12 cellular contexts compared by ENCODE assay signal in genomic region chr2:120783371-120783791, GRCh38. TPM values are rescaled to one million over a fixed set of nuclear protein-coding genes. Genes with fewer than 3 reads are reported as not detected.
DNase-seq lines count a peak whose midpoint lies in the region; ATAC-seq and TF ChIP-seq lines count a peak whose summit lies in the region.
"Had no signal": no experiment of that assay in that cellular context is flagged by ENCODE, and none has a peak within 500 bp of the region (broad histone marks: within the 10 kb centered on the region; RNA-seq: fewer than 3 reads in every experiment).

No MANE protein-coding gene starts in this region.

- H3K36me3 Mint-ChIP-seq in activated naive CD4-positive, alpha-beta T cell treated with anti-CD3 and anti-CD28 coated beads, Interleukin-2, amount 50 U/mL, for 72 hours: no peaks in the 10 kb centered on the region
- no peaks in the 10 kb centered on the region for H3K36me3 Mint-ChIP-seq in activated naive CD4-positive, alpha-beta T cell treated with anti-CD3 and anti-CD28 coated beads, Interleukin-2, amount 10 ng/mL, durations not matched to agents 7 days and 5 days
- peaks cover 4% of the 10 kb centered on the region for H3K36me3 Mint-ChIP-seq in type B pancreatic cell
- H3K36me3 Mint-ChIP-seq: naive B cell had no signal

- H3K9me3 ChIP-seq in PC-3 (ENCODE audit: low read length): no peaks in the 10 kb centered on the region

- no peak for DNase-seq in activated naive CD4-positive, alpha-beta T cell treated with anti-CD3 and anti-CD28 coated beads, Interleukin-2, amount 50 U/mL, for 72 hours (ENCODE audit: low spot score in 2 of 2)
- DNase-seq in activated naive CD4-positive, alpha-beta T cell treated with anti-CD3 and anti-CD28 coated beads, Interleukin-2, amount 10 ng/mL, durations not matched to agents 7 days and 5 days: no peak
- no peak for DNase-seq in PC-3
- DNase-seq in foreskin keratinocyte: peak in 1 of 2 donors; percentile 4
- DNase-seq in type B pancreatic cell (ENCODE audit: extremely low spot score, unreplicated experiment): no peak
- DNase-seq in putamen (ENCODE audit: low spot score): no peak
- DNase-seq: activated T-cell treated with anti-CD3 and anti-CD28 coated beads, Interleukin-2, amount 50 U/mL, for 48 hours; naive B cell; NCI-H526 had no signal

- no peaks in the 10 kb centered on the region for H3K9me2 ChIP-seq in PC-3 (replicated peaks; ENCODE audit: low read length)

- H3K27ac Mint-ChIP-seq in activated naive CD4-positive, alpha-beta T cell treated with anti-CD3 and anti-CD28 coated beads, Interleukin-2, amount 50 U/mL, for 72 hours: no peak overlapping the region
- no peak overlapping the region for H3K27ac Mint-ChIP-seq in activated naive CD4-positive, alpha-beta T cell treated with anti-CD3 and anti-CD28 coated beads, Interleukin-2, amount 10 ng/mL, durations not matched to agents 7 days and 5 days
- H3K27ac Mint-ChIP-seq in type B pancreatic cell: peak overlapping the region; percentile 20
- H3K27ac Mint-ChIP-seq: naive B cell had no signal

- H4K20me1 ChIP-seq in PC-3 (ENCODE audit: low read length): no peaks in the 10 kb centered on the region

- no peak overlapping the region for H3K4me3 ChIP-seq in PC-3 (ENCODE audit: low read length)
- H3K4me3 ChIP-seq: GM12878 had no signal

- POLR2A ChIA-PET in PC-3 (lab: Charles Lee; ENCODE audit: unreplicated experiment): no interaction called here

- H3K27me3 ChIP-seq in PC-3 (ENCODE audit: low read length) (no peaks in the 10 kb centered on the region), foreskin keratinocyte (peaks cover 36% of the 10 kb centered on the region)

- no peaks in the 10 kb centered on the region for H3K79me2 ChIP-seq in PC-3 (ENCODE audit: low read length)

- H3K27me3 Mint-ChIP-seq in activated naive CD4-positive, alpha-beta T cell treated with anti-CD3 and anti-CD28 coated beads, Interleukin-2, amount 10 ng/mL, durations not matched to agents 7 days and 5 days: peaks cover 10% of the 10 kb centered on the region
- peaks cover 6% of the 10 kb centered on the region for H3K27me3 Mint-ChIP-seq in type B pancreatic cell

- peaks cover 8% of the 10 kb centered on the region for H3K4me1 Mint-ChIP-seq in activated naive CD4-positive, alpha-beta T cell treated with anti-CD3 and anti-CD28 coated beads, Interleukin-2, amount 10 ng/mL, durations not matched to agents 7 days and 5 days
- peaks cover 44% of the 10 kb centered on the region for H3K4me1 Mint-ChIP-seq in type B pancreatic cell (ENCODE audit: unreplicated experiment)
- H3K4me1 Mint-ChIP-seq: naive B cell had no signal

- no peak overlapping the region for H3K4me2 ChIP-seq in PC-3 (ENCODE audit: low read length)

- H3K36me3 ChIP-seq in PC-3 (ENCODE audit: low read depth, low read length): no peaks in the 10 kb centered on the region

- H2AFZ ChIP-seq in PC-3 (ENCODE audit: low read length): no peak overlapping the region

- ATAC-seq in activated naive CD4-positive, alpha-beta T cell treated with anti-CD3 and anti-CD28 coated beads, Interleukin-2, amount 50 U/mL, for 72 hours: peak; percentile 26 to 52
- ATAC-seq in PC-3: peak; percentile 53
- ATAC-seq in foreskin keratinocyte: peak; percentile 3
- no peak for ATAC-seq in activated CD4-positive, CD25-positive, alpha-beta regulatory T cell treated with anti-CD3 and anti-CD28 coated beads, Interleukin-2, amount 50 U/mL, for 24 hours
- ATAC-seq in GM19452 (IDR thresholded peaks at IDR 0.05; ENCODE audit: unreplicated experiment): no peak
- ATAC-seq: GM12878 had no signal

- H3K9me3 Mint-ChIP-seq in activated naive CD4-positive, alpha-beta T cell treated with anti-CD3 and anti-CD28 coated beads, Interleukin-2, amount 50 U/mL, for 72 hours: no peaks in the 10 kb centered on the region
- no peaks in the 10 kb centered on the region for H3K9me3 Mint-ChIP-seq in activated naive CD4-positive, alpha-beta T cell treated with anti-CD3 and anti-CD28 coated beads, Interleukin-2, amount 10 ng/mL, durations not matched to agents 7 days and 5 days
- H3K9me3 Mint-ChIP-seq in type B pancreatic cell: no peaks in the 10 kb centered on the region

- no TSS peak for BruUV-seq in PC-3 (replicated peaks; lab: Mats Ljungman, UMichigan)

- intact Hi-C loops in PC-3 (cut with micrococcal nuclease): loop anchor here (5.0 kb wide), 1 partner anchor 46 kb away; the partner anchor contains the start of gene GLI2

- CTCF ChIA-PET in activated naive CD4-positive, alpha-beta T cell treated with anti-CD3 and anti-CD28 coated beads, Interleukin-2, amount 10 ng/mL, durations not matched to agents 7 days and 5 days (lab: Charles Lee): no interaction called here
- CTCF ChIA-PET in PC-3 (lab: Charles Lee): no interaction called here

- no peak overlapping the region for H3K9ac ChIP-seq in PC-3 (ENCODE audit: low read length)

- H3K4me1 ChIP-seq in PC-3 (ENCODE audit: insufficient read depth, low read length): peaks cover 10% of the 10 kb centered on the region
- no peaks in the 10 kb centered on the region for H3K4me1 ChIP-seq in foreskin keratinocyte

- no peak for TF ChIP-seq CTCF in PC-3 (conservative IDR thresholded peaks at IDR 0.05; ENCODE audit: low read depth, low read length)
- TF ChIP-seq CTCF in foreskin keratinocyte (conservative IDR thresholded peaks at IDR 0.05): no peak
- no peak for TF ChIP-seq CTCF in type B pancreatic cell (conservative IDR thresholded peaks at IDR 0.05)

- no peaks in the 10 kb centered on the region for H3F3A ChIP-seq in PC-3 (ENCODE audit: low read length, unreplicated experiment)

- H3K4me3 Mint-ChIP-seq in activated naive CD4-positive, alpha-beta T cell treated with anti-CD3 and anti-CD28 coated beads, Interleukin-2, amount 10 ng/mL, durations not matched to agents 7 days and 5 days: no peak overlapping the region
- peak overlapping the region; percentile 5 for H3K4me3 Mint-ChIP-seq in type B pancreatic cell
- H3K4me3 Mint-ChIP-seq: naive B cell had no signal

- no peak overlapping the region for H3K27ac ChIP-seq in PC-3 (ENCODE audit: low read length)
- H3K27ac ChIP-seq in foreskin keratinocyte: no peak overlapping the region

RNA-seq across cellular contexts. Expression of gene GLI2, which starts 47.7 kb away (rescaled TPM):
- total RNA-seq in activated naive CD4-positive, alpha-beta T cell treated with anti-CD3 and anti-CD28 coated beads, Interleukin-2, amount 50 U/mL, for 72 hours: not detected
- total RNA-seq in PC-3 (2014; rRNA removed) (4.0 and 30.3 TPM in 2 replicates), foreskin keratinocyte (0.44 TPM in 1 of 2 replicates, not detected in the other), type B pancreatic cell (ENCODE audit: low replicate concordance) (10.5 and 28.6 TPM in 2 replicates)
- 0.18 TPM in 1 of 2 replicates, not detected in the other for polyA plus RNA-seq in foreskin keratinocyte
- total RNA-seq: GM12878 had no signal

Comparison
In these comparisons a context has a peak if more than half of its experiments do, and no peak if none do; other contexts are left out.
1. ATAC-seq: peak in activated naive CD4-positive, alpha-beta T cell treated with anti-CD3 and anti-CD28 coated beads, Interleukin-2, amount 50 U/mL, for 72 hours (2 of 2), PC-3 (single experiment) and foreskin keratinocyte (single experiment); none in activated CD4-positive, CD25-positive, alpha-beta regulatory T cell treated with anti-CD3 and anti-CD28 coated beads, Interleukin-2, amount 50 U/mL, for 24 hours (0 of 2) and GM19452 (single experiment).